ENCODE assay signal across 16 cellular contexts in genomic region chr21:36205962-36206361, GRCh38.
"Had no signal": no experiment of that assay in that cellular context is flagged by ENCODE, and none has a peak within 500 bp of the region (broad histone marks: within the 10 kb centered on the region; RNA-seq: fewer than 3 reads in every experiment).

No MANE protein-coding gene starts in this region.

- H3K27ac ChIP-seq: coronary artery, heart right ventricle, right atrium auricular region, stomach, thoracic aorta, transverse colon had no signal

- H3K4me1 ChIP-seq: right atrium auricular region had no signal

- DNase-seq: effector CD4-positive, alpha-beta T cell; gastrocnemius medialis; heart right ventricle; hypothalamus; kidney glomerular epithelial cell; naive thymus-derived CD4-positive, alpha-beta T cell; nephron progenitor cell; small intestine; stimulated activated CD4-positive, alpha-beta T cell treated with anti-CD3 and anti-CD28 coated beads, Interleukin-12 subunit alpha, Interleukin-12 subunit beta, amount 100 ng/mL, for 4 hours; stimulated activated naive CD4-positive, alpha-beta T cell; stomach; substantia nigra; transverse colon had no signal

- H3K27me3 ChIP-seq: gastrocnemius medialis, heart right ventricle, right atrium auricular region, stomach, transverse colon had no signal

- H3K4me3 ChIP-seq: coronary artery, gastrocnemius medialis, heart right ventricle, right atrium auricular region, stomach, thoracic aorta, transverse colon had no signal

- H3K9me3 ChIP-seq: gastrocnemius medialis, heart right ventricle, right atrium auricular region, stomach, thoracic aorta, transverse colon had no signal

- H3K36me3 ChIP-seq: gastrocnemius medialis, right atrium auricular region, thoracic aorta had no signal
